ENCODE assay signal across 1 cellular context in genomic region chr2:174780191-174780590, GRCh38.
TF ChIP-seq lines count a peak whose summit lies in the region.

No MANE protein-coding gene starts in this region.

TF ChIP-seq in GM23338, 12 proteins besides CTCF, POLR2A, EP300 and RAD21:
- TF ChIP-seq REST (IDR thresholded peaks at IDR 0.05; ENCODE audit: unreplicated experiment) = no peak
- no peak for TF ChIP-seq EZH2phosphoT487 (IDR thresholded peaks at IDR 0.05; ENCODE audit: unreplicated experiment)
- TF ChIP-seq ETS1 (IDR thresholded peaks at IDR 0.05) = no peak
- no peak for TF ChIP-seq POLR2AphosphoS5 (IDR thresholded peaks at IDR 0.05; ENCODE audit: low read depth)
- TF ChIP-seq, protein P1, sequence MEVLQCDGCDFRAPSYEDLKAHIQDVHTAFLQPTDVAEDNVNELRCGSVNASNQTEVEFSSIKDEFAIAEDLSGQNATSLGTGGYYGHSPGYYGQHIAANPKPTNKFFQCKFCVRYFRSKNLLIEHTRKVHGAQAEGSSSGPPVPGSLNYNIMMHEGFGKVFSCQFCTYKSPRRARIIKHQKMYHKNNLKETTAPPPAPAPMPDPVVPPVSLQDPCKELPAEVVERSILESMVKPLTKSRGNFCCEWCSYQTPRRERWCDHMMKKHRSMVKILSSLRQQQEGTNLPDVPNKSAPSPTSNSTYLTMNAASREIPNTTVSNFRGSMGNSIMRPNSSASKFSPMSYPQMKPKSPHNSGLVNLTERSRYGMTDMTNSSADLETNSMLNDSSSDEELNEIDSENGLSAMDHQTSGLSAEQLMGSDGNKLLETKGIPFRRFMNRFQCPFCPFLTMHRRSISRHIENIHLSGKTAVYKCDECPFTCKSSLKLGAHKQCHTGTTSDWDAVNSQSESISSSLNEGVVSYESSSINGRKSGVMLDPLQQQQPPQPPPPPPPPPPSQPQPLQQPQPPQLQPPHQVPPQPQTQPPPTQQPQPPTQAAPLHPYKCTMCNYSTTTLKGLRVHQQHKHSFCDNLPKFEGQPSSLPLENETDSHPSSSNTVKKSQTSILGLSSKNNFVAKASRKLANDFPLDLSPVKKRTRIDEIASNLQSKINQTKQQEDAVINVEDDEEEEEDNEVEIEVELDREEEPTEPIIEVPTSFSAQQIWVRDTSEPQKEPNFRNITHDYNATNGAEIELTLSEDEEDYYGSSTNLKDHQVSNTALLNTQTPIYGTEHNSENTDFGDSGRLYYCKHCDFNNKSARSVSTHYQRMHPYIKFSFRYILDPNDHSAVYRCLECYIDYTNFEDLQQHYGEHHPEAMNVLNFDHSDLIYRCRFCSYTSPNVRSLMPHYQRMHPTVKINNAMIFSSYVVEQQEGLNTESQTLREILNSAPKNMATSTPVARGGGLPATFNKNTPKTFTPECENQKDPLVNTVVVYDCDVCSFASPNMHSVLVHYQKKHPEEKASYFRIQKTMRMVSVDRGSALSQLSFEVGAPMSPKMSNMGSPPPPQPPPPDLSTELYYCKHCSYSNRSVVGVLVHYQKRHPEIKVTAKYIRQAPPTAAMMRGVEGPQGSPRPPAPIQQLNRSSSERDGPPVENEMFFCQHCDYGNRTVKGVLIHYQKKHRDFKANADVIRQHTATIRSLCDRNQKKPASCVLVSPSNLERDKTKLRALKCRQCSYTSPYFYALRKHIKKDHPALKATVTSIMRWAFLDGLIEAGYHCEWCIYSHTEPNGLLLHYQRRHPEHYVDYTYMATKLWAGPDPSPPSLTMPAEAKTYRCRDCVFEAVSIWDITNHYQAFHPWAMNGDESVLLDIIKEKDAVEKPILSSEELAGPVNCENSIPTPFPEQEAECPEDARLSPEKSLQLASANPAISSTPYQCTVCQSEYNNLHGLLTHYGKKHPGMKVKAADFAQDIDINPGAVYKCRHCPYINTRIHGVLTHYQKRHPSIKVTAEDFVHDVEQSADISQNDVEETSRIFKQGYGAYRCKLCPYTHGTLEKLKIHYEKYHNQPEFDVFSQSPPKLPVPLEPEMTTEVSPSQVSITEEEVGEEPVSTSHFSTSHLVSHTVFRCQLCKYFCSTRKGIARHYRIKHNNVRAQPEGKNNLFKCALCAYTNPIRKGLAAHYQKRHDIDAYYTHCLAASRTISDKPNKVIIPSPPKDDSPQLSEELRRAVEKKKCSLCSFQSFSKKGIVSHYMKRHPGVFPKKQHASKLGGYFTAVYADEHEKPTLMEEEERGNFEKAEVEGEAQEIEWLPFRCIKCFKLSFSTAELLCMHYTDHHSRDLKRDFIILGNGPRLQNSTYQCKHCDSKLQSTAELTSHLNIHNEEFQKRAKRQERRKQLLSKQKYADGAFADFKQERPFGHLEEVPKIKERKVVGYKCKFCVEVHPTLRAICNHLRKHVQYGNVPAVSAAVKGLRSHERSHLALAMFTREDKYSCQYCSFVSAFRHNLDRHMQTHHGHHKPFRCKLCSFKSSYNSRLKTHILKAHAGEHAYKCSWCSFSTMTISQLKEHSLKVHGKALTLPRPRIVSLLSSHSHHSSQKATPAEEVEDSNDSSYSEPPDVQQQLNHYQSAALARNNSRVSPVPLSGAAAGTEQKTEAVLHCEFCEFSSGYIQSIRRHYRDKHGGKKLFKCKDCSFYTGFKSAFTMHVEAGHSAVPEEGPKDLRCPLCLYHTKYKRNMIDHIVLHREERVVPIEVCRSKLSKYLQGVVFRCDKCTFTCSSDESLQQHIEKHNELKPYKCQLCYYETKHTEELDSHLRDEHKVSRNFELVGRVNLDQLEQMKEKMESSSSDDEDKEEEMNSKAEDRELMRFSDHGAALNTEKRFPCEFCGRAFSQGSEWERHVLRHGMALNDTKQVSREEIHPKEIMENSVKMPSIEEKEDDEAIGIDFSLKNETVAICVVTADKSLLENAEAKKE (CRISPR knock-in tag; IDR thresholded peaks at IDR 0.05) = no peak
- no peak for TF ChIP-seq ZNF114 (CRISPR knock-in tag; IDR thresholded peaks at IDR 0.05)
- no peak for TF ChIP-seq ZNF331 (CRISPR knock-in tag; IDR thresholded peaks at IDR 0.05; ENCODE audit: low read depth)
- TF ChIP-seq EZH2 (IDR thresholded peaks at IDR 0.05; ENCODE audit: low read depth, unreplicated experiment) = no peak
- TF ChIP-seq JUNB (IDR thresholded peaks at IDR 0.05; ENCODE audit: unreplicated experiment) = no peak
